Comparison of ENCODE assay signal across 10 cellular contexts in the genomic region with DNA sequence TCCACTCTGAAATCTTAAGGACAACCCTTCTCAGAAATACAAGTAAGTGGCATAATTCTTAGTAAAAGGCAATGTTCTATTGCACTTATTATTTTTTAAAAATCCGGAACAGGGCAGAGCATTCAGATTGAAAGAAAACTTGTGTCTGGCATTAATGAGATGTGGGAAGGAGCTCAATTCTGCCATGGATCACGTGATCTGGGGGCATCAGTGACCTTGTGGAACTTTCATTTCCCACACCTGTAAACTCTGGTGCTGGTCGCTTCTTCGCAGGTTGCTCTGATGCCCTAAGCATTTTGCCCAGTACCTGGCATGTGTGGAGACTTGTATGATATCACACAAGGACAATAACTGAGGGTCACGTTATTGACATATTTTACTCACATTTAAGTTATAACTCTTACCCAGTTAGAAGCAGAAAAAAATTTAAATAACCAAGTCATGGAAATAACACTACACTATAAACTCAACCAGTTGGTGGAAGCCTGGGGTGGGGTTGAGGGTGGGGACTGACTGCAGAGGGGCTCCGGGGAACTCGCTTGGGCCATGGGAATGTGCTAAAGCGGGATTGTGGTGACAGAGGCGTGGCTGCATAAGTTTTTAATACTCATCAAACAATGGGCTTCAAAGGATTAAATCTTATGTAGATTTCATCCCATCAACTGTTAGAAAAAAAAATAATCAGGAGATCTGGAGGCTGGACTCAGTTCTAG. TPM values are rescaled to one million over a fixed set of nuclear protein-coding genes. Genes with fewer than 3 reads are reported as not detected.
DNase-seq lines count a peak whose midpoint lies in the region; ATAC-seq and TF ChIP-seq lines count a peak whose summit lies in the region.
"Had no signal": no experiment of that assay in that cellular context is flagged by ENCODE, and none has a peak within 500 bp of the region (broad histone marks: within the 10 kb centered on the region; RNA-seq: fewer than 3 reads in every experiment).

No MANE protein-coding gene starts in this region.

- no peaks in the 10 kb centered on the region for H3K27me3 Mint-ChIP-seq in activated naive CD4-positive, alpha-beta T cell treated with anti-CD3 and anti-CD28 coated beads, Interleukin-2, amount 10 ng/mL, durations not matched to agents 7 days and 5 days
- no peaks in the 10 kb centered on the region for H3K27me3 Mint-ChIP-seq in activated T-helper 17 cell treated with anti-CD3 and anti-CD28 coated beads, Interleukin-2, amount 50 U/mL, for 72 hours

- peak overlapping the region; percentile 80 for H3K4me3 Mint-ChIP-seq in activated naive CD4-positive, alpha-beta T cell treated with anti-CD3 and anti-CD28 coated beads, Interleukin-2, amount 10 ng/mL, durations not matched to agents 7 days and 5 days
- peak overlapping the region; percentile 93 for H3K4me3 Mint-ChIP-seq in activated T-helper 17 cell treated with anti-CD3 and anti-CD28 coated beads, Interleukin-2, amount 50 U/mL, for 72 hours

- no peak for ATAC-seq in activated T-helper 17 cell treated with anti-CD3 and anti-CD28 coated beads, Interleukin-2, amount 50 U/mL, for 72 hours (replicated peaks)
- ATAC-seq in lower lobe of right lung, result no peak
- no peak for ATAC-seq in foreskin keratinocyte
- no peak for ATAC-seq in HG02981 (IDR thresholded peaks at IDR 0.05; ENCODE audit: unreplicated experiment)

- CTCF ChIA-PET in activated naive CD4-positive, alpha-beta T cell treated with anti-CD3 and anti-CD28 coated beads, Interleukin-2, amount 10 ng/mL, durations not matched to agents 7 days and 5 days (lab: Charles Lee), result interaction anchor here (0.9 to 3.9 kb wide), 11 partner anchors 13 to 228 kb away, joined by 3 to 22 read pairs (median 5); a partner anchor contains a TSS

- H3K36me3 Mint-ChIP-seq in activated naive CD4-positive, alpha-beta T cell treated with anti-CD3 and anti-CD28 coated beads, Interleukin-2, amount 10 ng/mL, durations not matched to agents 7 days and 5 days, result peaks cover 75% of the 10 kb centered on the region
- peaks cover under 1% of the 10 kb centered on the region for H3K36me3 Mint-ChIP-seq in activated T-helper 17 cell treated with anti-CD3 and anti-CD28 coated beads, Interleukin-2, amount 50 U/mL, for 72 hours (ENCODE audit: low read depth)

- intact Hi-C loops in lower lobe of right lung (cut with DNase I), result no loop called here

- H3K9me3 Mint-ChIP-seq in activated naive CD4-positive, alpha-beta T cell treated with anti-CD3 and anti-CD28 coated beads, Interleukin-2, amount 10 ng/mL, durations not matched to agents 7 days and 5 days, result peaks cover 18% of the 10 kb centered on the region
- peaks cover 5% of the 10 kb centered on the region for H3K9me3 Mint-ChIP-seq in activated T-helper 17 cell treated with anti-CD3 and anti-CD28 coated beads, Interleukin-2, amount 50 U/mL, for 72 hours

- no peaks in the 10 kb centered on the region for H3K9me3 ChIP-seq in lower lobe of right lung

- H3K27ac Mint-ChIP-seq in activated naive CD4-positive, alpha-beta T cell treated with anti-CD3 and anti-CD28 coated beads, Interleukin-2, amount 10 ng/mL, durations not matched to agents 7 days and 5 days, result peak overlapping the region; percentile 100
- peak overlapping the region; percentile 87 for H3K27ac Mint-ChIP-seq in activated T-helper 17 cell treated with anti-CD3 and anti-CD28 coated beads, Interleukin-2, amount 50 U/mL, for 72 hours

- H3K36me3 ChIP-seq in lower lobe of right lung, result peaks cover 62% of the 10 kb centered on the region

- peak overlapping the region; percentile 20 for H3K4me3 ChIP-seq in lower lobe of right lung

- no peaks in the 10 kb centered on the region for H3K27me3 ChIP-seq in lower lobe of right lung (ENCODE audit: low read depth)
- H3K27me3 ChIP-seq in foreskin keratinocyte, result no peaks in the 10 kb centered on the region

- no peak for DNase-seq in activated naive CD4-positive, alpha-beta T cell treated with anti-CD3 and anti-CD28 coated beads, Interleukin-2, amount 10 ng/mL, durations not matched to agents 7 days and 5 days
- no peak for DNase-seq in activated naive CD4-positive, alpha-beta T cell (lab: John Stamatoyannopoulos, UW)
- DNase-seq in lower lobe of right lung (no peak), ureter (ENCODE audit: low spot score) (peak; percentile 34), foreskin keratinocyte (no peak), mucosa of gallbladder (ENCODE audit: low spot score) (no peak)
- DNase-seq: NCI-H1048, NCI-H526 had no signal

- H3K4me1 Mint-ChIP-seq in activated naive CD4-positive, alpha-beta T cell treated with anti-CD3 and anti-CD28 coated beads, Interleukin-2, amount 10 ng/mL, durations not matched to agents 7 days and 5 days, result peaks cover 72% of the 10 kb centered on the region
- H3K4me1 Mint-ChIP-seq in activated T-helper 17 cell treated with anti-CD3 and anti-CD28 coated beads, Interleukin-2, amount 50 U/mL, for 72 hours, result peaks cover 45% of the 10 kb centered on the region

- TF ChIP-seq CTCF in lower lobe of right lung (IDR thresholded peaks at IDR 0.05) (no peak), foreskin keratinocyte (conservative IDR thresholded peaks at IDR 0.05) (no peak)

- H3K4me1 ChIP-seq in lower lobe of right lung, result peaks cover 13% of the 10 kb centered on the region
- no peaks in the 10 kb centered on the region for H3K4me1 ChIP-seq in foreskin keratinocyte

- peak overlapping the region; percentile 82 for H3K27ac ChIP-seq in lower lobe of right lung
- no peak overlapping the region for H3K27ac ChIP-seq in foreskin keratinocyte

RNA-seq across cellular contexts. Expression of a gene that starts 36.6 kb away (rescaled TPM):
- total RNA-seq in activated T-helper 17 cell treated with anti-CD3 and anti-CD28 coated beads, Interleukin-2, amount 50 U/mL, for 72 hours, result 10 to 100 TPM in 1 of 2 donors, 1 to 10 TPM in 1; 7.6 to 13.7 TPM
- total RNA-seq in lower lobe of right lung, result 72.4 TPM
- 120 TPM for total RNA-seq in ureter
- 30.1 and 36.1 TPM in 2 replicates for total RNA-seq in foreskin keratinocyte
- 19.8 and 21.8 TPM in 2 replicates for polyA plus RNA-seq in foreskin keratinocyte
- 56.2 TPM for total RNA-seq in mucosa of gallbladder
